In genomic region chr1:223419561-223419960, GRCh38 we compare ENCODE assay signal across 28 cellular contexts. TPM values are rescaled to one million over a fixed set of nuclear protein-coding genes. Genes with fewer than 3 reads are reported as not detected.
"Had no signal": no experiment of that assay in that cellular context is flagged by ENCODE, and none has a peak within 500 bp of the region (broad histone marks: within the 10 kb centered on the region; RNA-seq: fewer than 3 reads in every experiment).

No MANE protein-coding gene starts in this region.

- H3K27me3 Mint-ChIP-seq: activated CD8-positive, alpha-beta T cell treated with anti-CD3 and anti-CD28 coated beads for 36 hours; activated naive CD4-positive, alpha-beta T cell treated with anti-CD3 and anti-CD28 coated beads, Interleukin-2, amount 10 ng/mL, durations not matched to agents 7 days and 5 days; activated naive CD8-positive, alpha-beta T cell treated with anti-CD3 and anti-CD28 coated beads for 36 hours had no signal

- H3K36me3 Mint-ChIP-seq: activated naive CD4-positive, alpha-beta T cell treated with anti-CD3 and anti-CD28 coated beads, Interleukin-2, amount 10 ng/mL, durations not matched to agents 7 days and 5 days; activated naive CD8-positive, alpha-beta T cell treated with anti-CD3 and anti-CD28 coated beads for 36 hours had no signal

- H3K9me3 Mint-ChIP-seq: activated CD8-positive, alpha-beta T cell treated with anti-CD3 and anti-CD28 coated beads for 36 hours; activated naive CD4-positive, alpha-beta T cell treated with anti-CD3 and anti-CD28 coated beads, Interleukin-2, amount 10 ng/mL, durations not matched to agents 7 days and 5 days; activated naive CD8-positive, alpha-beta T cell treated with anti-CD3 and anti-CD28 coated beads for 36 hours; activated T-cell treated with anti-CD3 and anti-CD28 coated beads, Interleukin-2, amount 50 U/mL, for 72 hours; activated T-helper 2 cell treated with anti-CD3 and anti-CD28 coated beads, Interferon-gamma antibody, Interleukin-2, Interleukin-4, amounts not matched to agents 10 μg/mL and 5 μg/mL and 100 μg/mL, durations not matched to agents 14 hours and 24 hours and 36 hours had no signal

- H3K4me1 Mint-ChIP-seq: activated naive CD4-positive, alpha-beta T cell treated with anti-CD3 and anti-CD28 coated beads, Interleukin-2, amount 10 ng/mL, durations not matched to agents 7 days and 5 days; activated naive CD8-positive, alpha-beta T cell treated with anti-CD3 and anti-CD28 coated beads for 36 hours had no signal

- H3K27ac Mint-ChIP-seq: activated CD8-positive, alpha-beta T cell treated with anti-CD3 and anti-CD28 coated beads for 36 hours; activated naive CD4-positive, alpha-beta T cell treated with anti-CD3 and anti-CD28 coated beads, Interleukin-2, amount 10 ng/mL, durations not matched to agents 7 days and 5 days; activated naive CD8-positive, alpha-beta T cell treated with anti-CD3 and anti-CD28 coated beads for 36 hours; activated T-cell treated with anti-CD3 and anti-CD28 coated beads, Interleukin-2, amount 50 U/mL, for 72 hours; activated T-helper 2 cell treated with anti-CD3 and anti-CD28 coated beads, Interferon-gamma antibody, Interleukin-2, Interleukin-4, amounts not matched to agents 10 μg/mL and 5 μg/mL and 100 μg/mL, durations not matched to agents 14 hours and 24 hours and 36 hours had no signal

- H3K4me1 ChIP-seq: Peyer's patch had no signal

- H3K4me3 ChIP-seq: MG63, Peyer's patch, SJCRH30 had no signal

- H3K4me3 Mint-ChIP-seq: activated CD8-positive, alpha-beta T cell treated with anti-CD3 and anti-CD28 coated beads for 36 hours; activated naive CD4-positive, alpha-beta T cell treated with anti-CD3 and anti-CD28 coated beads, Interleukin-2, amount 10 ng/mL, durations not matched to agents 7 days and 5 days; activated naive CD8-positive, alpha-beta T cell treated with anti-CD3 and anti-CD28 coated beads for 36 hours; activated T-cell treated with anti-CD3 and anti-CD28 coated beads, Interleukin-2, amount 50 U/mL, for 72 hours had no signal

- H3K36me3 ChIP-seq: brain microvascular endothelial cell, MG63, Peyer's patch, SJCRH30, WERI-Rb-1 had no signal

- H3K9me3 ChIP-seq: MG63, Peyer's patch, SJCRH30, SK-N-SH had no signal

- ATAC-seq: activated CD8-positive, alpha-beta T cell treated with anti-CD3 and anti-CD28 coated beads for 36 hours; activated T-cell treated with anti-CD3 and anti-CD28 coated beads, Interleukin-2, amount 50 U/mL, for 72 hours had no signal

- H3K27me3 ChIP-seq: brain microvascular endothelial cell, MG63, Peyer's patch, SJCRH30 had no signal

- DNase-seq: activated CD4-positive, alpha-beta T cell treated with anti-CD3 and anti-CD28 coated beads for 4 hours; activated CD8-positive, alpha-beta memory T cell treated with anti-CD3 and anti-CD28 coated beads, Interleukin-2, amount 50 U/mL, for 4 hours; activated CD8-positive, alpha-beta T cell treated with anti-CD3 and anti-CD28 coated beads for 36 hours; activated gamma-delta T cell treated with Interleukin-2 at 50 U/mL for 16 hours; activated naive CD4-positive, alpha-beta T cell treated with anti-CD3 and anti-CD28 coated beads, Interleukin-2, amount 10 ng/mL, durations not matched to agents 7 days and 5 days; activated naive CD8-positive, alpha-beta T cell treated with anti-CD3 and anti-CD28 coated beads for 36 hours; activated T-cell treated with anti-CD3 and anti-CD28 coated beads, Interleukin-2, amount 50 U/mL, for 72 hours; brain microvascular endothelial cell; cerebellar nuclear complex; MG63; MV-4-11; NCI-H1092 treated with DMSO at 0.1 percent for 48 hours; NCI-H1417 treated with DMSO at 0.1 percent for 48 hours; NCI-H187; NCI-H2107; NCI-H446 treated with DMSO at 0.1 percent for 48 hours; NCI-H526 treated with DMSO at 0.1 percent for 48 hours; Peyer's patch; Right ventricle myocardium superior; SJCRH30; SK-N-SH; T-helper 1 cell; WERI-Rb-1 had no signal

- H3K27ac ChIP-seq: brain microvascular endothelial cell, KMS-11, Peyer's patch, RWPE1, SJCRH30, WERI-Rb-1 had no signal

RNA-seq across cellular contexts. Expression of gene CCDC185, which starts 26.3 kb away (rescaled TPM):
- total RNA-seq: activated CD8-positive, alpha-beta T cell treated with anti-CD3 and anti-CD28 coated beads for 36 hours; activated naive CD8-positive, alpha-beta T cell treated with anti-CD3 and anti-CD28 coated beads for 36 hours; activated T-cell treated with anti-CD3 and anti-CD28 coated beads, Interleukin-2, amount 50 U/mL, for 72 hours; activated T-helper 2 cell treated with anti-CD3 and anti-CD28 coated beads, Interferon-gamma antibody, Interleukin-2, Interleukin-4, amounts not matched to agents 10 μg/mL and 5 μg/mL and 100 μg/mL, durations not matched to agents 14 hours and 24 hours and 36 hours; cardiac septum; Peyer's patch; Right ventricle myocardium superior; SJCRH30; T-helper 2 cell treated with Interferon-gamma antibody and Interleukin-4, amounts not matched to agents 100 ng/mL and 5 ng/mL, for 36 hours had no signal
